25 cellular contexts compared by ENCODE assay signal in genomic region chr12:40253936-40254335, GRCh38.
DNase-seq lines count a peak whose midpoint lies in the region; ATAC-seq and TF ChIP-seq lines count a peak whose summit lies in the region.
"Had no signal": no experiment of that assay in that cellular context is flagged by ENCODE, and none has a peak within 500 bp of the region (broad histone marks: within the 10 kb centered on the region; RNA-seq: fewer than 3 reads in every experiment).

No MANE protein-coding gene starts in this region.

- TF ChIP-seq CTCF in fibroblast of mammary gland (conservative IDR thresholded peaks at IDR 0.05; ENCODE audit: control insufficient read depth, insufficient read depth, low read depth, low read length) = no peak

- ATAC-seq in HG03354 (IDR thresholded peaks at IDR 0.05; ENCODE audit: poor library complexity, severe bottlenecking, unreplicated experiment) = no peak
- no peak for ATAC-seq in HG03095 (IDR thresholded peaks at IDR 0.05; ENCODE audit: unreplicated experiment)
- ATAC-seq: activated naive CD4-positive, alpha-beta T cell treated with anti-CD3 and anti-CD28 coated beads, Interleukin-2, amount 50 U/mL, for 72 hours; activated T-helper 17 cell treated with anti-CD3 and anti-CD28 coated beads, Interleukin-2, amount 50 U/mL, for 72 hours; K562; left cardiac atrium; right lobe of liver had no signal

- H3K4me3 ChIP-seq in fibroblast of mammary gland (ENCODE audit: control insufficient read depth, low read depth, low read length) = no peak overlapping the region
- H3K4me3 ChIP-seq: dorsolateral prefrontal cortex, hepatocyte, K562, right lobe of liver, testis had no signal

- DNase-seq in GM04503 (ENCODE audit: low read depth) (peak; percentile 21), amniotic epithelial cell (ENCODE audit: low read depth) (peak; percentile 6), fibroblast of mammary gland (ENCODE audit: low read depth) (peak; percentile 66), stromal cell of bone marrow (ENCODE audit: low read depth) (peak; percentile 72), DMS53 (lab: John Stamatoyannopoulos, UW) (no peak)
- DNase-seq: activated CD4-positive, alpha-beta memory T cell treated with anti-CD3 and anti-CD28 coated beads, Interleukin-2, amount 10 ng/mL, durations not matched to agents 7 days and 5 days; activated CD4-positive, CD25-positive, alpha-beta regulatory T cell treated with anti-CD3 and anti-CD28 coated beads, Interleukin-2, amount 50 U/mL, for 72 hours; aorta; dorsolateral prefrontal cortex; H9; left cardiac atrium; mesenchymal stem cell; MM.1S; NCI-H1417 treated with DMSO at 0.1 percent for 48 hours; OCI-M1; right lobe of liver; SK-N-SH; stimulated activated naive CD4-positive, alpha-beta T cell; testis had no signal
